Comparison of ENCODE assay signal across 26 cellular contexts in the genomic region with DNA sequence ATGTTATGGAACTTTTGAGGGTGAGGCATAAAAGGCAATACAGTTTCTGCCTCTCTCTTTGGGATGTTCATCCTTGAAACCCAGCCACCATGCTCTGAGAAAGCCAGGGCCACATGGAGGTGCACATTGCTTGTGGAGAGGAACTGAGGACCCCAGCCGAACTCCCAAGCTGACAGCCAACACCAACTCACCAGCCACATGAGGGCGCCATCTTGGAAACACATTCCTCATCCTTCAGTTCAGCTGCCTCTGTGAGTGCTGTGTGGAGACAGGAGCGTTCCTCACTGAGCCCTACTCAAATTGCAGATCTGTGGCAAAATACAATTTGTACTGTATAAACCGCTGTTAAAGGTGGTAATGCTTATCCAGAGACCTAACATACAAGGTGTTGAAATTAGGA.
DNase-seq lines count a peak whose midpoint lies in the region; TF ChIP-seq lines count a peak whose summit lies in the region.
"Had no signal": no experiment of that assay in that cellular context is flagged by ENCODE, and none has a peak within 500 bp of the region (broad histone marks: within the 10 kb centered on the region; RNA-seq: fewer than 3 reads in every experiment).

No MANE protein-coding gene starts in this region.

- CTCF ChIA-PET in MCF 10A (lab: Yijun Ruan, JAX): interaction anchor here (0.5 to 1.4 kb wide), 6 partner anchors 13 to 681 kb away, joined by 3 to 4 read pairs (median 3); no protein-coding TSS in a partner anchor

- H3K27me3 Mint-ChIP-seq in MCF 10A (ENCODE audit: insufficient read depth, unreplicated experiment): no peaks in the 10 kb centered on the region
- peaks cover 3% of the 10 kb centered on the region for H3K27me3 Mint-ChIP-seq in glutamatergic neuron (ENCODE audit: unreplicated experiment)
- H3K27me3 Mint-ChIP-seq: activated B cell treated with CpG ODN at 0.5 μM for 24 hours; dendritic cell treated with granulocyte-macrophage colony-stimulating factor and Interleukin-4, amounts not matched to agents 40 ng/mL and 50 ng/mL, for 4 days; stimulated activated naive CD8-positive, alpha-beta T cell treated with anti-CD3 and anti-CD28 coated beads, Interleukin-15, Interleukin-2, amounts not matched to agents 100 ng/mL and 50 ng/mL, for 24 hours had no signal

- H3K4me3 ChIP-seq in breast epithelium (no peak overlapping the region), choroid plexus epithelial cell (ENCODE audit: low read depth, low read length) (no peak overlapping the region), retinal pigment epithelial cell (ENCODE audit: low read length) (no peak overlapping the region)
- H3K4me3 ChIP-seq: BLaER1, GM23248, thyroid gland had no signal

- H3K36me3 Mint-ChIP-seq in MCF 10A (ENCODE audit: insufficient read depth, unreplicated experiment) (peaks cover 60% of the 10 kb centered on the region), glutamatergic neuron (ENCODE audit: unreplicated experiment) (peaks cover 8% of the 10 kb centered on the region)

- no peak overlapping the region for H3K27ac Mint-ChIP-seq in MCF 10A (ENCODE audit: low read depth, unreplicated experiment)
- H3K27ac Mint-ChIP-seq in glutamatergic neuron (ENCODE audit: unreplicated experiment): no peak overlapping the region
- H3K27ac Mint-ChIP-seq: activated B cell treated with CpG ODN at 0.5 μM for 24 hours; activated T-helper 1 cell treated with anti-CD3 and anti-CD28 coated beads, Interleukin-12 subunit alpha, Interleukin-12 subunit beta, Interleukin-2, Interleukin-4 antibody, amounts not matched to agents 30 ng/mL and 10 ng/mL and 1 ng/mL, durations not matched to agents 14 hours and 24 hours and 36 hours; dendritic cell treated with granulocyte-macrophage colony-stimulating factor and Interleukin-4, amounts not matched to agents 40 ng/mL and 50 ng/mL, for 4 days; stimulated activated naive CD8-positive, alpha-beta T cell treated with anti-CD3 and anti-CD28 coated beads, Interleukin-15, Interleukin-2, amounts not matched to agents 100 ng/mL and 50 ng/mL, for 24 hours; T-helper 2 cell treated with Interferon-gamma antibody and Interleukin-4, amounts not matched to agents 5 μg/mL and 100 μg/mL, for 36 hours had no signal

- H3K27ac ChIP-seq in breast epithelium: no peak overlapping the region
- H3K27ac ChIP-seq: BLaER1, GM23248, RWPE1, thyroid gland had no signal

- DNase-seq in MCF 10A (ENCODE audit: unreplicated experiment) (no peak), breast epithelium (ENCODE audit: low spot score in 2 of 2) (no peak), NCI-H69 (lab: John Stamatoyannopoulos, UW) (peak; percentile 17), choroid plexus epithelial cell (ENCODE audit: low read depth) (no peak), retinal pigment epithelial cell (ENCODE audit: low read depth) (no peak), glutamatergic neuron (no peak), activated gamma-delta T cell treated with Interleukin-2 at 50 U/mL for 16 hours (no peak), NCI-H526 treated with DMSO at 0.1 percent for 48 hours (lab: John Stamatoyannopoulos, UW) (no peak)
- DNase-seq: activated B cell treated with CpG ODN at 0.5 μM for 24 hours; activated naive CD4-positive, alpha-beta T cell treated with anti-CD3 and anti-CD28 coated beads, Interleukin-2, amount 50 U/mL, for 16 hours; caudate nucleus; COR-L47; GM23248; left cardiac atrium; mammary epithelial cell; NCI-H1105 treated with DMSO at 0.1 percent for 48 hours; NCI-H2081 treated with DMSO at 0.1 percent for 48 hours; NCI-H510A treated with DMSO at 0.1 percent for 48 hours; posterior cingulate gyrus; thyroid gland had no signal

- intact Hi-C loops in MCF 10A (cut with micrococcal nuclease) (no loop called here), breast epithelium (cut with DNase I; ENCODE audit: low total_unique reads) (no loop called here)

- no peaks in the 10 kb centered on the region for H3K36me3 ChIP-seq in breast epithelium
- H3K36me3 ChIP-seq: thyroid gland had no signal

- H3K9me3 ChIP-seq in breast epithelium: no peaks in the 10 kb centered on the region
- H3K9me3 ChIP-seq: BLaER1, thyroid gland had no signal

- peak; percentile 18 for TF ChIP-seq CTCF in MCF 10A (IDR thresholded peaks at IDR 0.05; ENCODE audit: unreplicated experiment)
- TF ChIP-seq CTCF in breast epithelium (IDR thresholded peaks at IDR 0.05): no peak
- peak; percentile 11 for TF ChIP-seq CTCF in choroid plexus epithelial cell (conservative IDR thresholded peaks at IDR 0.05; ENCODE audit: low read depth, low read length)
- peak; percentile 24 for TF ChIP-seq CTCF in retinal pigment epithelial cell (conservative IDR thresholded peaks at IDR 0.05; ENCODE audit: low read depth, low read length)
- no peak for TF ChIP-seq CTCF in glutamatergic neuron (IDR thresholded peaks at IDR 0.05; ENCODE audit: partially characterized antibody, unreplicated experiment)

- H3K4me1 ChIP-seq in breast epithelium: no peaks in the 10 kb centered on the region
- H3K4me1 ChIP-seq: thyroid gland had no signal

- H3K9me3 Mint-ChIP-seq in MCF 10A (ENCODE audit: unreplicated experiment): no peaks in the 10 kb centered on the region
- H3K9me3 Mint-ChIP-seq in glutamatergic neuron (ENCODE audit: unreplicated experiment): peaks cover 8% of the 10 kb centered on the region
- H3K9me3 Mint-ChIP-seq: activated B cell treated with CpG ODN at 0.5 μM for 24 hours; activated T-helper 1 cell treated with anti-CD3 and anti-CD28 coated beads, Interleukin-12 subunit alpha, Interleukin-12 subunit beta, Interleukin-2, Interleukin-4 antibody, amounts not matched to agents 30 ng/mL and 10 ng/mL and 1 ng/mL, durations not matched to agents 14 hours and 24 hours and 36 hours; dendritic cell treated with granulocyte-macrophage colony-stimulating factor and Interleukin-4, amounts not matched to agents 40 ng/mL and 50 ng/mL, for 4 days; stimulated activated naive CD8-positive, alpha-beta T cell treated with anti-CD3 and anti-CD28 coated beads, Interleukin-15, Interleukin-2, amounts not matched to agents 100 ng/mL and 50 ng/mL, for 24 hours; T-helper 2 cell treated with Interferon-gamma antibody and Interleukin-4, amounts not matched to agents 5 μg/mL and 100 μg/mL, for 36 hours had no signal

- POLR2A ChIA-PET in MCF 10A (lab: Yijun Ruan, JAX): no interaction called here

- BruUV-seq in MCF 10A (replicated peaks; lab: Mats Ljungman, UMichigan): no TSS peak

- no peak for TF ChIP-seq POLR2A in breast epithelium (IDR thresholded peaks at IDR 0.05)

- H3K27me3 ChIP-seq in breast epithelium: no peaks in the 10 kb centered on the region
- H3K27me3 ChIP-seq: BLaER1, thyroid gland had no signal

- H3K4me3 Mint-ChIP-seq in MCF 10A (ENCODE audit: unreplicated experiment): no peak overlapping the region
- no peak overlapping the region for H3K4me3 Mint-ChIP-seq in glutamatergic neuron (ENCODE audit: unreplicated experiment)
- H3K4me3 Mint-ChIP-seq: activated B cell treated with CpG ODN at 0.5 μM for 24 hours; activated T-helper 1 cell treated with anti-CD3 and anti-CD28 coated beads, Interleukin-12 subunit alpha, Interleukin-12 subunit beta, Interleukin-2, Interleukin-4 antibody, amounts not matched to agents 30 ng/mL and 10 ng/mL and 1 ng/mL, durations not matched to agents 14 hours and 24 hours and 36 hours; dendritic cell treated with granulocyte-macrophage colony-stimulating factor and Interleukin-4, amounts not matched to agents 40 ng/mL and 50 ng/mL, for 4 days; stimulated activated naive CD8-positive, alpha-beta T cell treated with anti-CD3 and anti-CD28 coated beads, Interleukin-15, Interleukin-2, amounts not matched to agents 100 ng/mL and 50 ng/mL, for 24 hours; T-helper 2 cell treated with Interferon-gamma antibody and Interleukin-4, amounts not matched to agents 5 μg/mL and 100 μg/mL, for 36 hours had no signal

- H3K4me1 Mint-ChIP-seq in MCF 10A (ENCODE audit: insufficient read depth, unreplicated experiment) (no peaks in the 10 kb centered on the region), glutamatergic neuron (ENCODE audit: low read depth, unreplicated experiment) (no peaks in the 10 kb centered on the region)
- H3K4me1 Mint-ChIP-seq: activated B cell treated with CpG ODN at 0.5 μM for 24 hours had no signal

Comparison
In these comparisons a context has a peak if more than half of its experiments do, and no peak if none do; other contexts are left out.
1. CTCF ChIP-seq: peak in MCF 10A (single experiment), choroid plexus epithelial cell (single experiment) and retinal pigment epithelial cell (single experiment); none in breast epithelium (0 of 3) and glutamatergic neuron (single experiment).